Comparison of ENCODE assay signal across 11 cellular contexts in genomic region chr9:129406278-129407225, GRCh38.
DNase-seq lines count a peak whose midpoint lies in the region; ATAC-seq, FAIRE-seq and TF ChIP-seq lines count a peak whose summit lies in the region.
"Had no signal": no experiment of that assay in that cellular context is flagged by ENCODE, and none has a peak within 500 bp of the region (broad histone marks: within the 10 kb centered on the region; RNA-seq: fewer than 3 reads in every experiment).

No MANE protein-coding gene starts in this region.

- POLR2A ChIA-PET in CD4-positive, alpha-beta memory T cell (lab: Charles Lee; ENCODE audit: partially characterized antibody): no interaction called here
- POLR2A ChIA-PET in K562 (lab: Yijun Ruan, JAX): interaction anchor here (1.0 kb wide), 1 partner anchor 275 kb away, joined by 3 read pairs; no protein-coding TSS in a partner anchor

- CTCF ChIA-PET in CD4-positive, alpha-beta memory T cell (lab: Charles Lee; ENCODE audit: partially characterized antibody): no interaction called here
- CTCF ChIA-PET in K562 (lab: Yijun Ruan, JAX; ENCODE audit: low intra/inter-chr PET ratio): no interaction called here

- no peaks in the 10 kb centered on the region for H3K9me1 ChIP-seq in K562 (ENCODE audit: control insufficient read depth, insufficient read depth, low read length)

- no peak overlapping the region for H3K4me3 Mint-ChIP-seq in CD4-positive, alpha-beta memory T cell
- H3K4me3 Mint-ChIP-seq: activated CD4-positive, alpha-beta memory T cell treated with anti-CD3 and anti-CD28 coated beads, Interleukin-2, amount 10 ng/mL, durations not matched to agents 7 days and 5 days had no signal

- no peaks in the 10 kb centered on the region for H3K36me3 ChIP-seq in CD4-positive, alpha-beta memory T cell (ENCODE audit: insufficient read depth, low read length)
- H3K36me3 ChIP-seq in K562 (ENCODE audit: control insufficient read depth, insufficient read depth, low read length): no peaks in the 10 kb centered on the region
- no peaks in the 10 kb centered on the region for H3K36me3 ChIP-seq in mucosa of descending colon (ENCODE audit: low read depth)

- peak overlapping the region in 4 of 7 donors; percentile 2 to 69 (median 47) for H3K27ac Mint-ChIP-seq in CD4-positive, alpha-beta memory T cell
- H3K27ac Mint-ChIP-seq: activated CD4-positive, alpha-beta memory T cell treated with anti-CD3 and anti-CD28 coated beads, Interleukin-2, amount 10 ng/mL, durations not matched to agents 7 days and 5 days had no signal

- ATAC-seq in K562: peak; percentile 97
- peak; percentile 96 for ATAC-seq in mucosa of descending colon
- no peak for ATAC-seq in GM21825 (IDR thresholded peaks at IDR 0.05; ENCODE audit: unreplicated experiment)
- ATAC-seq in HG02798 (IDR thresholded peaks at IDR 0.05; ENCODE audit: poor library complexity, unreplicated experiment): no peak

- H3K9me3 ChIP-seq in CD4-positive, alpha-beta memory T cell (ENCODE audit: control insufficient read depth in 1 of 2, low read length in 2 of 2): no peaks in the 10 kb centered on the region
- peaks cover 9% of the 10 kb centered on the region for H3K9me3 ChIP-seq in K562 (replicated peaks; ENCODE audit: control insufficient read depth, insufficient read depth, low read depth, low read length)
- no peaks in the 10 kb centered on the region for H3K9me3 ChIP-seq in mucosa of descending colon

- no peaks in the 10 kb centered on the region for H3K4me1 ChIP-seq in CD4-positive, alpha-beta memory T cell (ENCODE audit: insufficient read depth, low read length)
- H3K4me1 ChIP-seq in K562 (replicated peaks in 1 of 2; ENCODE audit: control insufficient read depth in 2 of 2, insufficient read depth in 2 of 2, low read length in 2 of 2) (peaks cover 57 to 75% of the 10 kb centered on the region in 2 experiments), mucosa of descending colon (ENCODE audit: low read depth) (peaks cover 14% of the 10 kb centered on the region)

- peak in 1 of 5 donors; percentile 7 for DNase-seq in CD4-positive, alpha-beta memory T cell
- DNase-seq in LoVo (ENCODE audit: low spot score) (peak; percentile 63), K562 (ENCODE audit: extremely low read depth in 1 of 4, low spot score in 3 of 4) (peak; percentile 94 to 96 (median 94)), mucosa of descending colon (peak; percentile 87 to 91 (median 88)), NCI-H2227 treated with DMSO at 0.1 percent for 48 hours (lab: John Stamatoyannopoulos, UW) (no peak), islet precursor cell (no peak)
- DNase-seq: activated CD4-positive, alpha-beta memory T cell treated with anti-CD3 and anti-CD28 coated beads, Interleukin-2, amount 10 ng/mL, durations not matched to agents 7 days and 5 days; naive B cell; stimulated activated CD4-positive, alpha-beta T cell treated with anti-CD3 and anti-CD28 coated beads, Interleukin-4, amount 100 ng/mL, for 4 hours had no signal

- in situ Hi-C loops in K562 (cut with MboI): loop anchor here (5.0 kb wide), 1 partner anchor 81 kb away; no protein-coding TSS in a partner anchor

- H3K36me3 Mint-ChIP-seq in CD4-positive, alpha-beta memory T cell: peaks cover 1 to 9% of the 10 kb centered on the region in 2 donors

- H3K4me3 ChIP-seq in CD4-positive, alpha-beta memory T cell (ENCODE audit: low read length in 2 of 2): no peak overlapping the region
- H3K4me3 ChIP-seq in K562 (peak overlapping the region; percentile 31), mucosa of descending colon (no peak overlapping the region)

- FAIRE-seq in K562 (lab: Jason Lieb, UNC): peak; percentile 98

- H4K20me1 ChIP-seq in K562 (replicated peaks; ENCODE audit: control insufficient read depth, insufficient read depth, low read length): no peaks in the 10 kb centered on the region

- TF ChIP-seq EP300 in K562 (IDR thresholded peaks at IDR 0.05; ENCODE audit: low read length): peak; percentile 57

- peaks cover 9% of the 10 kb centered on the region; the same call in 2 of the 3 replicates for H3K79me2 ChIP-seq in K562 (ENCODE audit: control insufficient read depth, insufficient read depth, low read length)

- TF ChIP-seq CTCF in K562 (IDR thresholded peaks at IDR 0.05 in 2 of 3, conservative IDR thresholded peaks at IDR 0.05 in 1 of 3; ENCODE audit: insufficient read depth in 2 of 3, low read depth in 1 of 3, low read length in 3 of 3): 0 out of 6 replicates have a peak, but pooled peaks of 1 of the 3 experiments have one; percentile 4
- TF ChIP-seq CTCF in mucosa of descending colon (IDR thresholded peaks at IDR 0.05): no peak

- BruUV-seq in K562 (replicated peaks; lab: Mats Ljungman, UMichigan): TSS peak; percentile 98

- peak overlapping the region; percentile 93 for H3K4me2 ChIP-seq in K562 (ENCODE audit: insufficient read depth, low read length)

- H3K9me3 Mint-ChIP-seq in CD4-positive, alpha-beta memory T cell: peaks cover 0 to 8% (median 1%) of the 10 kb centered on the region in 8 donors

- 17% methylated on average over 24 of the region's 25 CpGs for WGBS in K562 (ENCODE audit: insufficient coverage, low coverage, missing lambda C conversion rate)

- H3K4me1 Mint-ChIP-seq in CD4-positive, alpha-beta memory T cell: peaks cover 5 to 15% (median 12%) of the 10 kb centered on the region in 4 donors

- no peaks in the 10 kb centered on the region for H3K27me3 ChIP-seq in CD4-positive, alpha-beta memory T cell (ENCODE audit: insufficient read depth, low read length)
- H3K27me3 ChIP-seq in K562 (ENCODE audit: control insufficient read depth in 2 of 2, insufficient read depth in 2 of 2, low read length in 2 of 2): no peaks in the 10 kb centered on the region

- H2AFZ ChIP-seq in K562 (ENCODE audit: low read depth, low read length): peak overlapping the region; percentile 88

- peak; percentile 86 for TF ChIP-seq POLR2A in K562 (conservative IDR thresholded peaks at IDR 0.05)

- H3K27ac ChIP-seq in CD4-positive, alpha-beta memory T cell (ENCODE audit: low read depth, low read length): no peak overlapping the region
- peak overlapping the region; percentile 79 for H3K27ac ChIP-seq in K562 (ENCODE audit: extremely low read depth, low read depth, low read length)

- 0 out of 4 replicates have a peak, but pooled peaks of 1 of the 2 experiments have one; percentile 7 for TF ChIP-seq RAD21 in K562 (CRISPR knock-in tag; conservative IDR thresholded peaks at IDR 0.05 in 1 of 2, IDR thresholded peaks at IDR 0.05 in 1 of 2)

- peak overlapping the region; percentile 71 to 85 for H3K9ac ChIP-seq in K562 (ENCODE audit: insufficient read depth in 1 of 2, low read depth in 2 of 2, low read length in 2 of 2)

- intact Hi-C loops in CD4-positive, alpha-beta memory T cell (cut with micrococcal nuclease): no loop called here
- intact Hi-C loops in K562 (cut with micrococcal nuclease): loop anchor here (10.0 kb wide), 2 partner anchors 188 to 232 kb away; partner anchors contain the start of gene IER5L
- intact Hi-C loops in mucosa of descending colon (cut with DNase I, micrococcal nuclease): no loop called here

- peaks cover 0 to 2% of the 10 kb centered on the region in 2 donors for H3K27me3 Mint-ChIP-seq in CD4-positive, alpha-beta memory T cell

TF ChIP-seq in K562, 482 proteins besides CTCF, POLR2A, EP300 and RAD21 (continues in another document):
- no peak for TF ChIP-seq RBM15 (IDR thresholded peaks at IDR 0.05; ENCODE audit: insufficient read depth, low read length)
- TF ChIP-seq TOE1 (IDR thresholded peaks at IDR 0.05; ENCODE audit: borderline replicate concordance): 0 out of 2 replicates have a peak, but pooled peaks have one; percentile 27
- 0 out of 2 replicates have a peak, but pooled peaks have one; percentile 69 for TF ChIP-seq TOE1 (CRISPR knock-in tag; IDR thresholded peaks at IDR 0.05; ENCODE audit: borderline replicate concordance, low read depth)
- TF ChIP-seq PHF8 (IDR thresholded peaks at IDR 0.05; ENCODE audit: borderline replicate concordance, low read length): peak; percentile 59; the same call in 1 of the 2 replicates
- TF ChIP-seq IRF2 (CRISPR knock-in tag; IDR thresholded peaks at IDR 0.05): no peak
- TF ChIP-seq, protein P1, sequence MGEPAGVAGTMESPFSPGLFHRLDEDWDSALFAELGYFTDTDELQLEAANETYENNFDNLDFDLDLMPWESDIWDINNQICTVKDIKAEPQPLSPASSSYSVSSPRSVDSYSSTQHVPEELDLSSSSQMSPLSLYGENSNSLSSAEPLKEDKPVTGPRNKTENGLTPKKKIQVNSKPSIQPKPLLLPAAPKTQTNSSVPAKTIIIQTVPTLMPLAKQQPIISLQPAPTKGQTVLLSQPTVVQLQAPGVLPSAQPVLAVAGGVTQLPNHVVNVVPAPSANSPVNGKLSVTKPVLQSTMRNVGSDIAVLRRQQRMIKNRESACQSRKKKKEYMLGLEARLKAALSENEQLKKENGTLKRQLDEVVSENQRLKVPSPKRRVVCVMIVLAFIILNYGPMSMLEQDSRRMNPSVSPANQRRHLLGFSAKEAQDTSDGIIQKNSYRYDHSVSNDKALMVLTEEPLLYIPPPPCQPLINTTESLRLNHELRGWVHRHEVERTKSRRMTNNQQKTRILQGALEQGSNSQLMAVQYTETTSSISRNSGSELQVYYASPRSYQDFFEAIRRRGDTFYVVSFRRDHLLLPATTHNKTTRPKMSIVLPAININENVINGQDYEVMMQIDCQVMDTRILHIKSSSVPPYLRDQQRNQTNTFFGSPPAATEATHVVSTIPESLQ (CRISPR knock-in tag; IDR thresholded peaks at IDR 0.05): peak; percentile 77; the same call in 1 of the 2 replicates
- TF ChIP-seq ZNF408 (CRISPR knock-in tag; IDR thresholded peaks at IDR 0.05; ENCODE audit: low read depth): no peak
- TF ChIP-seq MAFK (IDR thresholded peaks at IDR 0.05; ENCODE audit: low read length): no peak
- TF ChIP-seq ARID2 (IDR thresholded peaks at IDR 0.05): no peak
- TF ChIP-seq USF2 (CRISPR knock-in tag; IDR thresholded peaks at IDR 0.05): peak; percentile 51
- 0 out of 2 replicates have a peak, but pooled peaks have one; percentile 49 for TF ChIP-seq SMARCA5 (IDR thresholded peaks at IDR 0.05)

Comparison
In these comparisons a context has a peak if more than half of its experiments do, and no peak if none do; other contexts are left out.
1. DNase-seq: peak in LoVo (single experiment), K562 (4 of 4) and mucosa of descending colon (3 of 3); none in NCI-H2227 treated with DMSO at 0.1 percent for 48 hours (single experiment) and islet precursor cell (single experiment).
2. ATAC-seq: peak in K562 (single experiment) and mucosa of descending colon (single experiment); none in GM21825 (single experiment) and HG02798 (single experiment).